In genomic region chr2:37340637-37341036, GRCh38 we compare ENCODE assay signal across 21 cellular contexts.
"Had no signal": no experiment of that assay in that cellular context is flagged by ENCODE, and none has a peak within 500 bp of the region (broad histone marks: within the 10 kb centered on the region; RNA-seq: fewer than 3 reads in every experiment).

No MANE protein-coding gene starts in this region.

- DNase-seq: dorsolateral prefrontal cortex; effector CD4-positive, alpha-beta T cell; endodermal cell; foreskin fibroblast; gastrocnemius medialis; head of caudate nucleus; left ventricle myocardium superior; lower lobe of right lung; natural killer cell; occipital lobe; ovary; posterior cingulate gyrus; psoas muscle; right cardiac atrium; sigmoid colon; stimulated activated CD4-positive, alpha-beta T cell treated with anti-CD3 and anti-CD28 coated beads, Interleukin-2, amount 100 ng/mL, for 24 hours; stimulated activated CD4-positive, alpha-beta T cell treated with anti-CD3 and anti-CD28 coated beads, Interleukin-4, amount 100 ng/mL, for 24 hours; stimulated activated naive CD4-positive, alpha-beta T cell treated with Interleukin-2 at 50 U/mL for 16 hours; stomach; thyroid gland; trophoblast cell had no signal
